23 cellular contexts compared by ENCODE assay signal in the genomic region with DNA sequence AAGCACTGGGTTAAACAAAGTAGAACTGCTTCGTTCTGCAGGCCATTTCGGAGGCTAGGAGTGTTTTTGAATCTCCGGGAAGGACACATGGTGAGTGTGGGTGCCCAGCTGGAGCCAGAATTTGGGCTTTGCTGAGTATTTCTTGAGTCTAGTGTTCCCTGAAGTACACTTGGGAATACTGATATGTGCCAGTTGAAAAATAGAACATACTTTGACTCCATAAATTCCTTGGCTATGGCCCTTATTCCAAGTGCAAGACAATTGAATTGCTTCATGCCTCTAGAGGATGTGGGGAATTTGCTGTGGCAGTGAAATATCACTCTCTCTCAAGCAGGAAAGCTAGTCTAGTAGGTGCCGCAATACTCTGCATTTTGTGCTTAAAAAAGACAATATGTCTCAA.
DNase-seq lines count a peak whose midpoint lies in the region; ATAC-seq and TF ChIP-seq lines count a peak whose summit lies in the region.
"Had no signal": no experiment of that assay in that cellular context is flagged by ENCODE, and none has a peak within 500 bp of the region (broad histone marks: within the 10 kb centered on the region; RNA-seq: fewer than 3 reads in every experiment).

No MANE protein-coding gene starts in this region.

- ATAC-seq in upper lobe of left lung (ENCODE audit: low FRiP score in 2 of 2): peak; percentile 53 to 65
- no peak for ATAC-seq in activated CD8-positive, alpha-beta memory T cell treated with anti-CD3 and anti-CD28 coated beads, Interleukin-2, amount 10 ng/mL, durations not matched to agents 7 days and 5 days
- ATAC-seq: activated CD8-positive, alpha-beta T cell treated with anti-CD3 and anti-CD28 coated beads, Interleukin-2, amount 10 ng/mL, durations not matched to agents 7 days and 5 days; SK-N-SH treated with all-trans-retinoic acid at 6 μM for 48 hours had no signal

- H3K9ac ChIP-seq in neural progenitor cell: no peak overlapping the region
- H3K9ac ChIP-seq: parathyroid adenoma had no signal

- no peaks in the 10 kb centered on the region for H4K20me1 ChIP-seq in neural progenitor cell (ENCODE audit: low read depth)

- H3K79me2 ChIP-seq in neural progenitor cell (ENCODE audit: low read depth): no peaks in the 10 kb centered on the region
- H3K79me2 ChIP-seq: parathyroid adenoma had no signal

- H3K36me3 Mint-ChIP-seq in brain: no peaks in the 10 kb centered on the region
- H3K36me3 Mint-ChIP-seq in neural progenitor cell: peaks cover 2% of the 10 kb centered on the region
- H3K36me3 Mint-ChIP-seq in activated CD8-positive, alpha-beta memory T cell treated with anti-CD3 and anti-CD28 coated beads, Interleukin-2, amount 10 ng/mL, durations not matched to agents 7 days and 5 days: no peaks in the 10 kb centered on the region

- H3K4me2 ChIP-seq in neural progenitor cell: no peak overlapping the region

- H3K27me3 ChIP-seq in neural progenitor cell (no peaks in the 10 kb centered on the region), upper lobe of left lung (no peaks in the 10 kb centered on the region), ovary (no peaks in the 10 kb centered on the region), transverse colon (no peaks in the 10 kb centered on the region)

- TF ChIP-seq CTCF in brain (conservative IDR thresholded peaks at IDR 0.05) (no peak), fibroblast of the aortic adventitia (IDR thresholded peaks at IDR 0.05; ENCODE audit: insufficient read depth, low read length) (no peak), neural progenitor cell (IDR thresholded peaks at IDR 0.05) (no peak), upper lobe of left lung (IDR thresholded peaks at IDR 0.05) (no peak), ovary (IDR thresholded peaks at IDR 0.05) (no peak), transverse colon (IDR thresholded peaks at IDR 0.05) (no peak)

- peak in 1 of 4 donors; percentile 16 for TF ChIP-seq POLR2A in upper lobe of left lung (IDR thresholded peaks at IDR 0.05)
- TF ChIP-seq POLR2A in ovary (IDR thresholded peaks at IDR 0.05): no peak
- no peak for TF ChIP-seq POLR2A in transverse colon (IDR thresholded peaks at IDR 0.05)

- DNase-seq in fibroblast of the aortic adventitia (ENCODE audit: low read depth) (peak; percentile 71), neural progenitor cell (ENCODE audit: low spot score) (no peak), upper lobe of left lung (no peak), ovary (no peak), transverse colon (no peak)
- DNase-seq in activated CD8-positive, alpha-beta memory T cell treated with anti-CD3 and anti-CD28 coated beads, Interleukin-2, amount 10 ng/mL, durations not matched to agents 7 days and 5 days: no peak
- DNase-seq: activated CD4-positive, CD25-positive, alpha-beta regulatory T cell; activated CD8-positive, alpha-beta T cell treated with anti-CD3 and anti-CD28 coated beads, Interleukin-2, amount 10 ng/mL, durations not matched to agents 7 days and 5 days; activated naive CD4-positive, alpha-beta T cell treated with anti-CD3 and anti-CD28 coated beads, Interleukin-2, amount 50 U/mL, for 16 hours; activated T-cell treated with anti-CD3 and anti-CD28 coated beads, Interleukin-2, amount 50 U/mL, for 48 hours; Caco-2; dermis blood vessel endothelial cell; glutamatergic neuron; Kasumi-1; NCI-H1092; NCI-H2029; NCI-H446; stimulated activated CD8-positive, alpha-beta memory T cell treated with anti-CD3 and anti-CD28 coated beads, Interleukin-4, amount 100 ng/mL, for 48 hours; T-helper 9 cell had no signal

- 55 to 77% methylated on average over 4 of the region's 4 CpGs for WGBS in upper lobe of left lung, 2 donors
- WGBS in ovary, 3 donors: 70 to 89% (median 82%) methylated on average over 4 of the region's 4 CpGs
- 73 to 79% methylated on average over 4 of the region's 4 CpGs for WGBS in transverse colon (ENCODE audit: low coverage in 1 of 2), 2 donors

- H3K4me1 Mint-ChIP-seq in brain: peaks cover 50% of the 10 kb centered on the region
- peaks cover 24% of the 10 kb centered on the region for H3K4me1 Mint-ChIP-seq in neural progenitor cell
- no peaks in the 10 kb centered on the region for H3K4me1 Mint-ChIP-seq in activated CD8-positive, alpha-beta memory T cell treated with anti-CD3 and anti-CD28 coated beads, Interleukin-2, amount 10 ng/mL, durations not matched to agents 7 days and 5 days
- H3K4me1 Mint-ChIP-seq: B cell had no signal

- in situ Hi-C loops in transverse colon (cut with MboI; ENCODE audit: low pct_ligation_motif_present in 1 of 4, low pct_unique_long_range_greater_than_20kb in 1 of 4, low sequenced_read_pairs in 3 of 4): no loop called here

- CTCF ChIA-PET in activated CD8-positive, alpha-beta memory T cell treated with anti-CD3 and anti-CD28 coated beads, Interleukin-2, amount 10 ng/mL, durations not matched to agents 7 days and 5 days (lab: Charles Lee): no interaction called here

- H3K9me3 Mint-ChIP-seq in brain: peaks cover 0 to 3% (median 0%) of the 10 kb centered on the region in 5 experiments
- H3K9me3 Mint-ChIP-seq in neural progenitor cell: no peaks in the 10 kb centered on the region
- H3K9me3 Mint-ChIP-seq in activated CD8-positive, alpha-beta memory T cell treated with anti-CD3 and anti-CD28 coated beads, Interleukin-2, amount 10 ng/mL, durations not matched to agents 7 days and 5 days (ENCODE audit: low read depth): no peaks in the 10 kb centered on the region

- intact Hi-C loops in ovary (cut with DNase I) (no loop called here), transverse colon (cut with DNase I; ENCODE audit: low total_unique reads) (no loop called here)

- no peak overlapping the region for H3K4me3 ChIP-seq in fibroblast of the aortic adventitia (ENCODE audit: low read depth, low read length)
- H3K4me3 ChIP-seq in neural progenitor cell: no peak overlapping the region
- no peak overlapping the region for H3K4me3 ChIP-seq in upper lobe of left lung
- H3K4me3 ChIP-seq in ovary: no peak overlapping the region
- no peak overlapping the region for H3K4me3 ChIP-seq in transverse colon

- H3K4me3 Mint-ChIP-seq in brain: peak overlapping the region in 2 of 5 experiments; percentile 10 to 23
- H3K4me3 Mint-ChIP-seq in neural progenitor cell: no peak overlapping the region
- no peak overlapping the region for H3K4me3 Mint-ChIP-seq in activated CD8-positive, alpha-beta memory T cell treated with anti-CD3 and anti-CD28 coated beads, Interleukin-2, amount 10 ng/mL, durations not matched to agents 7 days and 5 days
- H3K4me3 Mint-ChIP-seq: activated CD8-positive, alpha-beta T cell treated with anti-CD3 and anti-CD28 coated beads, Interleukin-2, amount 10 ng/mL, durations not matched to agents 7 days and 5 days; B cell had no signal

- H3F3A ChIP-seq in neural progenitor cell (ENCODE audit: low read depth): peaks cover 22% of the 10 kb centered on the region

- TF ChIP-seq EP300 in upper lobe of left lung (IDR thresholded peaks at IDR 0.05) (peak in 2 of 4 donors; percentile 7 to 56), ovary (IDR thresholded peaks at IDR 0.05) (no peak), transverse colon (IDR thresholded peaks at IDR 0.05; ENCODE audit: low read depth) (no peak)

- H3K4me1 ChIP-seq in neural progenitor cell (peaks cover 40% of the 10 kb centered on the region), upper lobe of left lung (peaks cover 0 to 27% (median 16%) of the 10 kb centered on the region in 4 donors), ovary (ENCODE audit: insufficient read depth) (no peaks in the 10 kb centered on the region), transverse colon (peaks cover 0 to 10% (median 0%) of the 10 kb centered on the region in 4 donors)
- H3K4me1 ChIP-seq: Caco-2 had no signal

- H3K9me3 ChIP-seq in neural progenitor cell (ENCODE audit: low read depth): no peaks in the 10 kb centered on the region
- no peaks in the 10 kb centered on the region for H3K9me3 ChIP-seq in upper lobe of left lung
- no peaks in the 10 kb centered on the region for H3K9me3 ChIP-seq in ovary
- no peaks in the 10 kb centered on the region for H3K9me3 ChIP-seq in transverse colon
- H3K9me3 ChIP-seq: Caco-2 had no signal

- H2AFZ ChIP-seq in neural progenitor cell (replicated peaks): peak overlapping the region; percentile 55
- H2AFZ ChIP-seq: parathyroid adenoma had no signal

- no peaks in the 10 kb centered on the region for H3K36me3 ChIP-seq in neural progenitor cell
- H3K36me3 ChIP-seq in upper lobe of left lung: no peaks in the 10 kb centered on the region
- no peaks in the 10 kb centered on the region for H3K36me3 ChIP-seq in ovary
- H3K36me3 ChIP-seq in transverse colon: no peaks in the 10 kb centered on the region

- H3K27ac ChIP-seq in neural progenitor cell (peak overlapping the region; percentile 40), upper lobe of left lung (peak overlapping the region; percentile 16 to 67 (median 46)), ovary (no peak overlapping the region), transverse colon (no peak overlapping the region)
- H3K27ac ChIP-seq: parathyroid adenoma had no signal

- H3K27ac Mint-ChIP-seq in brain: peak overlapping the region in 3 of 5 experiments; percentile 61 to 85 (median 84)
- no peak overlapping the region for H3K27ac Mint-ChIP-seq in neural progenitor cell
- H3K27ac Mint-ChIP-seq in activated CD8-positive, alpha-beta memory T cell treated with anti-CD3 and anti-CD28 coated beads, Interleukin-2, amount 10 ng/mL, durations not matched to agents 7 days and 5 days: no peak overlapping the region
- H3K27ac Mint-ChIP-seq: activated CD8-positive, alpha-beta T cell treated with anti-CD3 and anti-CD28 coated beads, Interleukin-2, amount 10 ng/mL, durations not matched to agents 7 days and 5 days; B cell had no signal

- H3K27me3 Mint-ChIP-seq in brain (no peaks in the 10 kb centered on the region), neural progenitor cell (ENCODE audit: insufficient read depth, low read depth) (no peaks in the 10 kb centered on the region)
- no peaks in the 10 kb centered on the region for H3K27me3 Mint-ChIP-seq in activated CD8-positive, alpha-beta memory T cell treated with anti-CD3 and anti-CD28 coated beads, Interleukin-2, amount 10 ng/mL, durations not matched to agents 7 days and 5 days
- H3K27me3 Mint-ChIP-seq: B cell had no signal

Comparison
In these comparisons a context has a peak if more than half of its experiments do, and no peak if none do; other contexts are left out.
1. H3K27ac Mint-ChIP-seq: peak in brain (3 of 5); none in neural progenitor cell (single experiment) and activated CD8-positive, alpha-beta memory T cell treated with anti-CD3 and anti-CD28 coated beads, Interleukin-2, amount 10 ng/mL, durations not matched to agents 7 days and 5 days (single experiment).
2. H3K27ac ChIP-seq: peak in neural progenitor cell (single experiment) and upper lobe of left lung (4 of 4); none in ovary (0 of 2) and transverse colon (0 of 4).